Comparison of ENCODE assay signal across 19 cellular contexts in the genomic region with DNA sequence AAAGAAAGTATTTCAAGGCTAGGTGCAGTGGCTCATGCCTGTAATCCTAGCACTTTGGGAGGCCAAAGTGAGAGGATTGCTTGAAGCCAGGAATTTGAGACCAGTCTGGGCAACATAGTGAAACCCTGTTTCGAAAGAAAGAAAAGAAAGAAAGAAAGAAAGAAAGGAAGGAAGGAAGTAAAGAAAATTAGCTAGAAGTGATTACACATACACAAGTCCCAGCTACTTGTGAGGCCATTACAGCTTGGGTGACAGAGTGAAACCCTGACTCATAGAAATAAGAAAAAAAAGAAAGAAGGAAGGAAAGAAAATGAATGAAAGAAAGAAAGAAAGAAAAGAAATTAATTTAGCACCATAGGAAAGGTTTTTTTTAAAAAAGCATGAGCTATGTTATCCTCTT. TPM values are rescaled to one million over a fixed set of nuclear protein-coding genes. Genes with fewer than 3 reads are reported as not detected.
A peak's percentile ranks its signal among the peaks of the same experiment; 100 is the strongest.
DNase-seq lines count a peak whose midpoint lies in the region; ATAC-seq and TF ChIP-seq lines count a peak whose summit lies in the region.
"Had no signal": no experiment of that assay in that cellular context is flagged by ENCODE, and none has a peak within 500 bp of the region (broad histone marks: within the 10 kb centered on the region; RNA-seq: fewer than 3 reads in every experiment).

No MANE protein-coding gene starts in this region.

- no peak for DNase-seq in activated T-cell treated with anti-CD3 and anti-CD28 coated beads, Interleukin-2, amount 50 U/mL, for 24 hours
- DNase-seq in activated T-cell treated with anti-CD3 and anti-CD28 coated beads, Interleukin-2, amount 50 U/mL, for 48 hours, result no peak
- no peak for DNase-seq in stimulated activated naive B cell treated with anti-CD40 and anti-IgM and Interleukin-4, amounts not matched to agents 10 μg/mL and 1 μg/mL and 100 μg/mL, for 72 hours
- no peak for DNase-seq in OCI-M2 (lab: John Stamatoyannopoulos, UW; ENCODE audit: unreplicated experiment)
- DNase-seq: amniotic stem cell, DMS79 treated with DMSO at 0.1 percent for 48 hours, left ventricle myocardium inferior, MG63, mucosa of descending colon, NCI-H187 treated with DMSO at 0.1 percent for 48 hours, NCI-H226, retina, SW 1271, trophoblast cell had no signal

- TF ChIP-seq CTCF in Loucy (conservative IDR thresholded peaks at IDR 0.05; ENCODE audit: low read length), result no peak

- 0 out of 2 replicates have a peak overlapping the region, but pooled peaks have one; percentile 36 for H2AFZ ChIP-seq in Loucy (ENCODE audit: low read length)

- H3K9ac ChIP-seq in Loucy (ENCODE audit: low read depth, low read length, poor library complexity, severe bottlenecking), result no peak overlapping the region

- no peaks in the 10 kb centered on the region for H3K9me3 ChIP-seq in Loucy (ENCODE audit: insufficient read depth, low read depth, low read length)
- H3K9me3 ChIP-seq: MG63, mucosa of descending colon had no signal

- H3K4me1 ChIP-seq in Loucy (ENCODE audit: insufficient read depth, low read length, poor library complexity, severe bottlenecking), result no peaks in the 10 kb centered on the region

- ATAC-seq in activated T-helper 17 cell treated with anti-CD3 and anti-CD28 coated beads, Interleukin-2, amount 50 U/mL, for 72 hours (replicated peaks), result peak; percentile 56
- ATAC-seq in stimulated activated naive B cell treated with anti-CD40 and anti-IgM and Interleukin-4, amounts not matched to agents 10 μg/mL and 1 μg/mL and 100 μg/mL, for 72 hours (replicated peaks), result no peak
- ATAC-seq in HG02870 (IDR thresholded peaks at IDR 0.05; ENCODE audit: unreplicated experiment), result no peak
- ATAC-seq in HG02623 (IDR thresholded peaks at IDR 0.05; ENCODE audit: unreplicated experiment), result no peak

- no peak overlapping the region for H3K4me2 ChIP-seq in Loucy (ENCODE audit: low read depth, low read length, poor library complexity, severe bottlenecking)

- no peaks in the 10 kb centered on the region for H4K20me1 ChIP-seq in Loucy (ENCODE audit: insufficient read depth, low read length, poor library complexity, severe bottlenecking)

- H3K79me2 ChIP-seq in Loucy (ENCODE audit: insufficient read depth, low read length), result no peaks in the 10 kb centered on the region

- no peaks in the 10 kb centered on the region for H3F3A ChIP-seq in Loucy (ENCODE audit: low read depth)

- H3K36me3 Mint-ChIP-seq in activated T-cell treated with anti-CD3 and anti-CD28 coated beads, Interleukin-2, amount 50 U/mL, for 24 hours (ENCODE audit: low read depth), result no peaks in the 10 kb centered on the region
- no peaks in the 10 kb centered on the region for H3K36me3 Mint-ChIP-seq in activated T-helper 17 cell treated with anti-CD3 and anti-CD28 coated beads, Interleukin-2, amount 50 U/mL, for 72 hours (ENCODE audit: low read depth)
- H3K36me3 Mint-ChIP-seq in stimulated activated naive B cell treated with anti-CD40 and anti-IgM and Interleukin-4, amounts not matched to agents 10 μg/mL and 1 μg/mL and 100 μg/mL, for 72 hours, result no peaks in the 10 kb centered on the region

- no peaks in the 10 kb centered on the region for H3K27me3 ChIP-seq in Loucy (ENCODE audit: insufficient read depth, low read length, poor library complexity, severe bottlenecking)
- H3K27me3 ChIP-seq: cardiac muscle cell, MG63 had no signal

- peak overlapping the region; percentile 99 for H3K27ac Mint-ChIP-seq in activated T-cell treated with anti-CD3 and anti-CD28 coated beads, Interleukin-2, amount 50 U/mL, for 24 hours
- H3K27ac Mint-ChIP-seq in activated T-helper 17 cell treated with anti-CD3 and anti-CD28 coated beads, Interleukin-2, amount 50 U/mL, for 72 hours, result peak overlapping the region; percentile 92
- peak overlapping the region; percentile 83 for H3K27ac Mint-ChIP-seq in stimulated activated naive B cell treated with anti-CD40 and anti-IgM and Interleukin-4, amounts not matched to agents 10 μg/mL and 1 μg/mL and 100 μg/mL, for 72 hours

- peak overlapping the region; percentile 51 for H3K4me3 Mint-ChIP-seq in activated T-cell treated with anti-CD3 and anti-CD28 coated beads, Interleukin-2, amount 50 U/mL, for 24 hours
- H3K4me3 Mint-ChIP-seq in activated T-helper 17 cell treated with anti-CD3 and anti-CD28 coated beads, Interleukin-2, amount 50 U/mL, for 72 hours, result peak overlapping the region; percentile 60
- H3K4me3 Mint-ChIP-seq in stimulated activated naive B cell treated with anti-CD40 and anti-IgM and Interleukin-4, amounts not matched to agents 10 μg/mL and 1 μg/mL and 100 μg/mL, for 72 hours, result peak overlapping the region in 1 of 2 donors; percentile 63

- peaks cover 69% of the 10 kb centered on the region for H3K4me1 Mint-ChIP-seq in activated T-cell treated with anti-CD3 and anti-CD28 coated beads, Interleukin-2, amount 50 U/mL, for 24 hours (ENCODE audit: low read depth)
- H3K4me1 Mint-ChIP-seq in activated T-helper 17 cell treated with anti-CD3 and anti-CD28 coated beads, Interleukin-2, amount 50 U/mL, for 72 hours, result peaks cover 47% of the 10 kb centered on the region
- peaks cover 21 to 29% of the 10 kb centered on the region in 2 donors for H3K4me1 Mint-ChIP-seq in stimulated activated naive B cell treated with anti-CD40 and anti-IgM and Interleukin-4, amounts not matched to agents 10 μg/mL and 1 μg/mL and 100 μg/mL, for 72 hours

- H3K9me3 Mint-ChIP-seq in activated T-cell treated with anti-CD3 and anti-CD28 coated beads, Interleukin-2, amount 50 U/mL, for 24 hours, result no peaks in the 10 kb centered on the region
- no peaks in the 10 kb centered on the region for H3K9me3 Mint-ChIP-seq in activated T-helper 17 cell treated with anti-CD3 and anti-CD28 coated beads, Interleukin-2, amount 50 U/mL, for 72 hours
- no peaks in the 10 kb centered on the region for H3K9me3 Mint-ChIP-seq in stimulated activated naive B cell treated with anti-CD40 and anti-IgM and Interleukin-4, amounts not matched to agents 10 μg/mL and 1 μg/mL and 100 μg/mL, for 72 hours

- H3K27me3 Mint-ChIP-seq in activated T-cell treated with anti-CD3 and anti-CD28 coated beads, Interleukin-2, amount 50 U/mL, for 24 hours, result no peaks in the 10 kb centered on the region
- H3K27me3 Mint-ChIP-seq in activated T-helper 17 cell treated with anti-CD3 and anti-CD28 coated beads, Interleukin-2, amount 50 U/mL, for 72 hours, result no peaks in the 10 kb centered on the region
- H3K27me3 Mint-ChIP-seq in stimulated activated naive B cell treated with anti-CD40 and anti-IgM and Interleukin-4, amounts not matched to agents 10 μg/mL and 1 μg/mL and 100 μg/mL, for 72 hours, result peaks cover 0 to 5% of the 10 kb centered on the region in 2 donors

- H3K4me3 ChIP-seq in Loucy (ENCODE audit: low read length, poor library complexity, severe bottlenecking), result no peak overlapping the region
- H3K4me3 ChIP-seq: cardiac muscle cell, left ventricle myocardium inferior, MG63, mucosa of descending colon had no signal

- no peaks in the 10 kb centered on the region for H3K36me3 ChIP-seq in Loucy (ENCODE audit: insufficient read depth, low read length)
- H3K36me3 ChIP-seq: cardiac muscle cell, left ventricle myocardium inferior, MG63 had no signal

- no peaks in the 10 kb centered on the region for H3K9me2 ChIP-seq in Loucy (replicated peaks; ENCODE audit: low read depth, low read length)

RNA-seq across cellular contexts. Expression of gene PPP1CC, which starts 33.3 kb away (rescaled TPM):
- 100 to 1,000 TPM; 185 to 259 TPM for total RNA-seq in activated T-helper 17 cell treated with anti-CD3 and anti-CD28 coated beads, Interleukin-2, amount 50 U/mL, for 72 hours
